8 cellular contexts compared by ENCODE assay signal in the genomic region with DNA sequence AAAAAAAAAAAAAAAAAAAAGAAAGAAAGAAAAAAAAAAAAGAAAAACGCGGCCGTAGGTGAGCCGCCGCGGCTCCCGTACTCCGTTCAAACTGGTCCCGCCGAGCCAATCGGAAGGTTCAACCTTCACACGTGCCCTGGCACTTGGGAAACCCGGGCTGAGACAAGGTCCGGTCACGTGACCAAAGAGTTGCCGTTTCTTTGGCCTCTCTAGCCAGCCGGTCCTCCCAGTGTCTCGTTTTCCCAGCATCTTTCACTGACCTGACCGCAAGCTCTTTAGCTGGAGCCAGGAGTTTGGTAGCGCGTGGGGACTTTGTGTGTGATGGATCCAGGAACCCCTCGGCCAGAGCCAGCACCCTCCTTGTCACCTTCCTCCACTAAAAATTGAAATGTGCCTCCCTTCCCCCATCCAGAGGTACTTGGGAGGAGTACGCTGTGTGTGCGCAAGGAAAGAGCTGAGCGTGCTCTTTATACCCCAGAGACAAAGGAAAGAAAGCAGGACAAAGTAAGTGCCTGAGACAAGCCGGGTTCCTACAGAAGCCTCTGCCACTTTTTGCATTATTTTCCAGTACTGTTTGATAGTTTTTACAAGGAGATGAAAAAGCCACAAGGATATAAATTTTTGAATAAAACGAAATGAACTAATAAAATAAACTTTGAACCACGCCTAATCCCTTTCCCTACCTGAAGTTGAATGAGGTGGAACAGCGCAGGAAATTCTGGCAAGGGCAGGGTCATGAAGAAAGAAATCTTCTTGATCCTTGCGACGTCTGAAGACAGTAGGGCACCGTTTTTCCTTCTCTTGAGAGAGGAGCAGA. TPM values are rescaled to one million over a fixed set of nuclear protein-coding genes. Genes with fewer than 3 reads are reported as not detected.
A peak's percentile ranks its signal among the peaks of the same experiment; 100 is the strongest.
DNase-seq lines count a peak whose midpoint lies in the region; ATAC-seq and TF ChIP-seq lines count a peak whose summit lies in the region.

No MANE protein-coding gene starts in this region.

- no peaks in the 10 kb centered on the region for H3K9me3 Mint-ChIP-seq in chondrocyte (ENCODE audit: low read depth)

- peaks cover 5% of the 10 kb centered on the region for H3K36me3 Mint-ChIP-seq in chondrocyte (ENCODE audit: low read depth)

- H3K27me3 ChIP-seq in kidney epithelial cell (ENCODE audit: control insufficient read depth, insufficient read depth, low read length) = no peaks in the 10 kb centered on the region

- TF ChIP-seq POLR2A in GM19193 (IDR thresholded peaks at IDR 0.05; ENCODE audit: extremely low read depth, insufficient read depth, insufficient read length) = peak; percentile 37

- TF ChIP-seq CTCF in AG09319 (IDR thresholded peaks at IDR 0.05; ENCODE audit: low read depth, low read length) (no peak), chondrocyte (IDR thresholded peaks at IDR 0.05) (no peak), kidney epithelial cell (IDR thresholded peaks at IDR 0.05; ENCODE audit: insufficient read depth, low read length, poor library complexity, severe bottlenecking) (no peak)

- ATAC-seq in HG03432 (IDR thresholded peaks at IDR 0.05; ENCODE audit: unreplicated experiment) = peak; percentile 71

- peaks cover 4% of the 10 kb centered on the region for H3K36me3 ChIP-seq in kidney epithelial cell (ENCODE audit: control insufficient read depth, insufficient read depth, low read length)

- H3K4me3 ChIP-seq in kidney epithelial cell (ENCODE audit: low read depth, low read length) = peak overlapping the region; percentile 89

- H3K4me1 Mint-ChIP-seq in chondrocyte (ENCODE audit: low read depth) = peaks cover 39% of the 10 kb centered on the region

- peak overlapping the region; percentile 93 for H3K27ac Mint-ChIP-seq in chondrocyte (ENCODE audit: unreplicated experiment)

- H3K27me3 Mint-ChIP-seq in chondrocyte (ENCODE audit: low read depth) = no peaks in the 10 kb centered on the region

- peak overlapping the region; percentile 84 for H3K4me3 Mint-ChIP-seq in chondrocyte (ENCODE audit: unreplicated experiment)

- DNase-seq in AG09319 (ENCODE audit: extremely low read depth, low read depth) = peak; percentile 97
- DNase-seq in NCI-H510A (lab: John Stamatoyannopoulos, UW) = peak; percentile 99
- peak; percentile 83 to 87 for DNase-seq in activated CD4-positive, alpha-beta T cell treated with anti-CD3 and anti-CD28 coated beads for 24 hours (ENCODE audit: low read depth in 2 of 2)
- DNase-seq in chondrocyte (ENCODE audit: low spot score) = peak; percentile 98
- peak; percentile 96 for DNase-seq in kidney epithelial cell (ENCODE audit: low read depth)
- peak; percentile 95 for DNase-seq in stimulated activated CD4-positive, alpha-beta T cell treated with anti-CD3 and anti-CD28 coated beads, Interleukin-15, amount 100 ng/mL, for 24 hours

RNA-seq across cellular contexts. Expression of a gene that starts 1.0 kb away (rescaled TPM):
- total RNA-seq in chondrocyte = 64.5 to 82.7 TPM (median 71.8 TPM) in 3 replicates
- total RNA-seq in kidney epithelial cell = 27.1 and 40.2 TPM in 2 replicates

RNA-seq across cellular contexts. Expression of a gene that starts 11.7 kb away (rescaled TPM):
- total RNA-seq in chondrocyte (132 to 145 TPM (median 137 TPM) in 3 replicates), kidney epithelial cell (368 and 443 TPM in 2 replicates)

RNA-seq across cellular contexts. Expression of a gene that starts 14.5 kb away (rescaled TPM):
- 44.2 to 57.0 TPM (median 48.8 TPM) in 3 replicates for total RNA-seq in chondrocyte
- total RNA-seq in kidney epithelial cell = 146 and 148 TPM in 2 replicates

RNA-seq across cellular contexts. Expression of a gene that starts 26.3 kb away (rescaled TPM):
- total RNA-seq in chondrocyte (5.0 to 11.7 TPM (median 5.2 TPM) in 3 replicates), kidney epithelial cell (19.0 and 20.7 TPM in 2 replicates)

RNA-seq across cellular contexts. Expression of a gene that starts 28.8 kb away (rescaled TPM):
- total RNA-seq in chondrocyte = not detected in 3 replicates
- total RNA-seq in kidney epithelial cell = not detected in 2 replicates

Comparison
In these comparisons a context has a peak if more than half of its experiments do, and no peak if none do; other contexts are left out.
1. Peak in every context shown above with its lines: DNase-seq, ATAC-seq and H3K4me3 ChIP-seq.